1 cellular context compared by ENCODE assay signal in the genomic region with DNA sequence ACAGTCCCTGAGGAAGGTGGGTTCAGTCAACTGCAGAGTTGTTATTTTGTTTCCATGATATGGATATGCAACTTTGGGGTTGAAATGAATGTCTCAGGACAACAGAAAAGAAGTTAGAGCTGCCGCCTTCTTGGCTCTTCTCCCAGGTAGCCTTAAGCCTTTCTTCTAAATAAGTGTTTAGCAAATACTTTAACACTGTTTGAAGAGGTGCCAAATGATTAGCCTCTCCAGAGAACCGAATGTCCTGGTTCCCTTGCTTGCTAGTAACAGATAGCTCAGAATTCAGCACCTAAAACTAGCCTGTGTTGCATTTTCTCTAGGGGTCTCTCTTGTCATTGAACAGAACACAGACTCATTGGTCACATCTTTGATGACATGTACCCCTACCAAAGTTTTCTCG.
TF ChIP-seq lines count a peak whose summit lies in the region.

No MANE protein-coding gene starts in this region.

TF ChIP-seq in IMR-90, 13 proteins besides CTCF, POLR2A, EP300 and RAD21 (continued from another document):
- TF ChIP-seq, protein P1, sequence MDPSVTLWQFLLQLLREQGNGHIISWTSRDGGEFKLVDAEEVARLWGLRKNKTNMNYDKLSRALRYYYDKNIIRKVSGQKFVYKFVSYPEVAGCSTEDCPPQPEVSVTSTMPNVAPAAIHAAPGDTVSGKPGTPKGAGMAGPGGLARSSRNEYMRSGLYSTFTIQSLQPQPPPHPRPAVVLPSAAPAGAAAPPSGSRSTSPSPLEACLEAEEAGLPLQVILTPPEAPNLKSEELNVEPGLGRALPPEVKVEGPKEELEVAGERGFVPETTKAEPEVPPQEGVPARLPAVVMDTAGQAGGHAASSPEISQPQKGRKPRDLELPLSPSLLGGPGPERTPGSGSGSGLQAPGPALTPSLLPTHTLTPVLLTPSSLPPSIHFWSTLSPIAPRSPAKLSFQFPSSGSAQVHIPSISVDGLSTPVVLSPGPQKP (IDR thresholded peaks at IDR 0.05; ENCODE audit: borderline replicate concordance, low read depth, low read length): no peak
- no peak for TF ChIP-seq RFX5 (IDR thresholded peaks at IDR 0.05; ENCODE audit: low read depth, low read length)
- no peak for TF ChIP-seq BHLHE40 (IDR thresholded peaks at IDR 0.05; ENCODE audit: low read depth, low read length)
- TF ChIP-seq RCOR1 (IDR thresholded peaks at IDR 0.05; ENCODE audit: insufficient replicate concordance, low read length): no peak
- no peak for TF ChIP-seq CHD1 (IDR thresholded peaks at IDR 0.05; ENCODE audit: low read depth, low read length)
- TF ChIP-seq NFE2L2 (IDR thresholded peaks at IDR 0.05; ENCODE audit: low read depth, low read length): no peak
